In the genomic region with DNA sequence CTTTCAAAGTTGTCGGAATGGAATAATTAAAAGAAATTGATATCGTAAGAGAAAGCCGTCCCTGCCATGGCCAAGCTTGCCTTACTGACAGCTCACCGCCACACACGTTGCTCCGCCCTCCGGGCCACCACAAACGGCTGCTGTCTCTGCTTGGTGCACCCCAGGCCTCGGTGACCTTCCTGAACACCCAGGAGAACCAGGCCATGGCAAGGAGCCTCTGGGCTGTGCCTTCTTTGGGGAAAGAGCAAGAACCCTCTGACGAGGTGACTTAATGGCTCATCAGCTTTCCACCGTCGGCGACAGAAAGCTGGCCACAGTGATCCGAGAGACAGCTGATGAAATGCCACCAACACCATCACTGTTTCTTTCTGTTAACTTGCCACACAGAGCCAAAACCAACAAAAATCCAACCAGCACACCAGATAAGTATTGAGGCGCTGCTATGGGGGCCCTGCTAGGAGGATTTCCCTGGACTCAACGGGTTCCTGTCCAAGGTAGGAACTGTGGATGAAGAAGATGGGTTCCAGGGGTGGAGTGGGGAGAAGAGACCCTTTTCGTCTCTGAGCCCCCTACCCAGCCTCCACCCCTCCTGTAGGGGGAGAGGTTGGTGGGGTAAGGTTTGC, we compare ENCODE assay signal across 1 cellular context.
TF ChIP-seq lines count a peak whose summit lies in the region.

No MANE protein-coding gene starts in this region.

TF ChIP-seq in GM23338, 12 proteins besides CTCF, POLR2A, EP300 and RAD21 (continued from another document):
- no peak for TF ChIP-seq ZNF462 (CRISPR knock-in tag; IDR thresholded peaks at IDR 0.05)
- TF ChIP-seq POLR2AphosphoS5 (IDR thresholded peaks at IDR 0.05; ENCODE audit: low read depth) = no peak
- TF ChIP-seq STAT1 (IDR thresholded peaks at IDR 0.05; ENCODE audit: unreplicated experiment) = no peak
- TF ChIP-seq EZH2phosphoT487 (IDR thresholded peaks at IDR 0.05; ENCODE audit: unreplicated experiment) = no peak
